11 cellular contexts compared by ENCODE assay signal in the genomic region with DNA sequence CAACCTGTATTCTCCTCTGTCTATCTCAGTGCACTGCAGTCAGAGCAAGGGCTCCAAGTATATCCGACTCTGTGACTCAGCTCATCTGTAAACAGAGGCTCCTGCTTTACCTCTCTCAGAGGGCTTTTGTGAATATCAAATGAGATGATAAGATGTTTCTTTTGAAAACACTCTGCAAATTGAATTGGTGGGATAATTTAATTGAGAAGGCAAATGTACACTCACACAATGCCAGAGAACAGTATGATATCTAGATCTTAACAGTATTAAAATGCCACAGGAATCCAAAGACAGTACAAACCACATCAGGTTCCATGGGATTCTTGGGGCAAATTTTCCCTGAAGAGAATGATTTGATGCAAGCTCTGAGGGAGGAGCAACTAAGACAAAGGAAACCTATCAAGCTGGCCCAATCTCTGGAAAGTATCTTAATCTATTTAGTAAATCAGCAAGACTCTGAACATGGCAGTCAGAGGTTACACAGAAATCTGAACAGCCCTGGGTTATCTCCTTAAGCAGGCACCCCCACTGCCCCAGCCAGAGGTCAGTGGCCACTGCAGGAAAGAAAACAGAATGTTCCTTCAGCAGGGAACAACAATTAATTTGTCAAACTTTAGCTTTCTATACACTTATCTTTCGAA. TPM values are rescaled to one million over a fixed set of nuclear protein-coding genes. Genes with fewer than 3 reads are reported as not detected.
DNase-seq lines count a peak whose midpoint lies in the region; ATAC-seq and TF ChIP-seq lines count a peak whose summit lies in the region.
"Had no signal": no experiment of that assay in that cellular context is flagged by ENCODE, and none has a peak within 500 bp of the region (broad histone marks: within the 10 kb centered on the region; RNA-seq: fewer than 3 reads in every experiment).

No MANE protein-coding gene starts in this region.

- in situ Hi-C loops in Caki2 (cut with HindIII; ENCODE audit: low pct_unique_long_range_greater_than_20kb, low sequenced_read_pairs) = no loop called here

- peaks cover 45% of the 10 kb centered on the region for H3K4me1 ChIP-seq in ectodermal cell (ENCODE audit: control insufficient read depth, insufficient read depth, low read length)

- H3K4me1 Mint-ChIP-seq in nephron progenitor cell = peaks cover 49% of the 10 kb centered on the region
- H3K4me1 Mint-ChIP-seq: activated naive CD8-positive, alpha-beta T cell treated with anti-CD3 and anti-CD28 coated beads, Interleukin-2, amount 10 ng/mL, durations not matched to agents 7 days and 5 days had no signal

- H3K36me3 ChIP-seq in ectodermal cell (ENCODE audit: control insufficient read depth, insufficient read depth, low read length) = no peaks in the 10 kb centered on the region

- no peaks in the 10 kb centered on the region for H3K9me3 ChIP-seq in ectodermal cell (ENCODE audit: control insufficient read depth, low read length)

- no peaks in the 10 kb centered on the region for H3K36me3 Mint-ChIP-seq in nephron progenitor cell (ENCODE audit: low read depth)
- H3K36me3 Mint-ChIP-seq: activated naive CD8-positive, alpha-beta T cell treated with anti-CD3 and anti-CD28 coated beads, Interleukin-2, amount 10 ng/mL, durations not matched to agents 7 days and 5 days had no signal

- 64 to 67% methylated on average over 2 of the region's 2 CpGs for WGBS in ectodermal cell, 2 experiments

- H3K27me3 Mint-ChIP-seq in nephron progenitor cell (ENCODE audit: low read depth, poor library complexity) = no peaks in the 10 kb centered on the region

- no peak overlapping the region for H3K4me3 ChIP-seq in ectodermal cell (ENCODE audit: insufficient read depth, low read depth, low read length)

- peak overlapping the region; percentile 89 for H3K27ac Mint-ChIP-seq in nephron progenitor cell
- H3K27ac Mint-ChIP-seq: activated naive CD8-positive, alpha-beta T cell treated with anti-CD3 and anti-CD28 coated beads, Interleukin-2, amount 10 ng/mL, durations not matched to agents 7 days and 5 days had no signal

- H3K27ac ChIP-seq in ectodermal cell (ENCODE audit: insufficient read depth, low read depth, low read length, poor library complexity, severe bottlenecking) = peak overlapping the region; percentile 23

- peak; percentile 54 for DNase-seq in Caki2 (ENCODE audit: low read depth)
- peak; percentile 69 for DNase-seq in NCI-H69 (lab: John Stamatoyannopoulos, UW)
- DNase-seq in nephron progenitor cell = no peak
- no peak for DNase-seq in NCI-H1105 (lab: John Stamatoyannopoulos, UW)
- DNase-seq in activated CD8-positive, alpha-beta memory T cell treated with anti-CD3 and anti-CD28 coated beads, Interleukin-2, amount 50 U/mL, for 4 hours = no peak
- DNase-seq: activated naive CD8-positive, alpha-beta T cell treated with anti-CD3 and anti-CD28 coated beads, Interleukin-2, amount 10 ng/mL, durations not matched to agents 7 days and 5 days had no signal

- peak overlapping the region; percentile 18 for H3K4me3 Mint-ChIP-seq in nephron progenitor cell
- H3K4me3 Mint-ChIP-seq: activated naive CD8-positive, alpha-beta T cell treated with anti-CD3 and anti-CD28 coated beads, Interleukin-2, amount 10 ng/mL, durations not matched to agents 7 days and 5 days had no signal

- H3K9me3 Mint-ChIP-seq in nephron progenitor cell = no peaks in the 10 kb centered on the region
- H3K9me3 Mint-ChIP-seq: activated naive CD8-positive, alpha-beta T cell treated with anti-CD3 and anti-CD28 coated beads, Interleukin-2, amount 10 ng/mL, durations not matched to agents 7 days and 5 days had no signal

- ATAC-seq in GM19463 (IDR thresholded peaks at IDR 0.05; ENCODE audit: unreplicated experiment) = no peak
- ATAC-seq in HG02970 (IDR thresholded peaks at IDR 0.05; ENCODE audit: low FRiP score, unreplicated experiment) = no peak
- ATAC-seq: activated CD4-positive, CD25-positive, alpha-beta regulatory T cell treated with anti-CD3 and anti-CD28 coated beads, Interleukin-2, amount 50 U/mL, for 24 hours; HCT116 had no signal

- no peak for TF ChIP-seq CTCF in nephron progenitor cell (IDR thresholded peaks at IDR 0.05)

- no peaks in the 10 kb centered on the region for H3K27me3 ChIP-seq in ectodermal cell (ENCODE audit: control insufficient read depth, insufficient read depth, low read length, poor library complexity, severe bottlenecking)

RNA-seq across cellular contexts. Expression of gene DOCK4, which starts 45.9 kb away (rescaled TPM):
- total RNA-seq in Caki2 (2014; rRNA removed; shearing (Covaris generic); ENCODE audit: low replicate concordance) = 3.5 and 9.5 TPM in 2 replicates
- polyA plus RNA-seq in ectodermal cell (2013, experiment 1 of 4) = 24.4 TPM
- 25.5 TPM for polyA plus RNA-seq in ectodermal cell (2013, experiment 2 of 4)
- 18.4 TPM for polyA plus RNA-seq in ectodermal cell (2013, experiment 3 of 4)
- polyA plus RNA-seq in ectodermal cell (2013, experiment 4 of 4) = 19.7 TPM

RNA-seq across cellular contexts. Expression of gene ZNF277, which starts 46.2 kb away (rescaled TPM):
- 21.9 and 30.2 TPM in 2 replicates for total RNA-seq in Caki2 (2014; rRNA removed; shearing (Covaris generic); ENCODE audit: low replicate concordance)
- polyA plus RNA-seq in ectodermal cell (2013, experiment 1 of 4) = 26.6 TPM
- 26.7 TPM for polyA plus RNA-seq in ectodermal cell (2013, experiment 2 of 4)
- polyA plus RNA-seq in ectodermal cell (2013, experiment 3 of 4) = 25.9 TPM
- 30.8 TPM for polyA plus RNA-seq in ectodermal cell (2013, experiment 4 of 4)

Comparison
In these comparisons a context has a peak if more than half of its experiments do, and no peak if none do; other contexts are left out.
1. DNase-seq: peak in Caki2 (single experiment) and NCI-H69 (single experiment); none in nephron progenitor cell (single experiment), NCI-H1105 (single experiment) and activated CD8-positive, alpha-beta memory T cell treated with anti-CD3 and anti-CD28 coated beads, Interleukin-2, amount 50 U/mL, for 4 hours (single experiment).